26 cellular contexts compared by ENCODE assay signal in genomic region chr12:95625012-95625411, GRCh38.
DNase-seq lines count a peak whose midpoint lies in the region; ATAC-seq and TF ChIP-seq lines count a peak whose summit lies in the region.
"Had no signal": no experiment of that assay in that cellular context is flagged by ENCODE, and none has a peak within 500 bp of the region (broad histone marks: within the 10 kb centered on the region; RNA-seq: fewer than 3 reads in every experiment).

No MANE protein-coding gene starts in this region.

- no peak overlapping the region for H2BK5ac ChIP-seq in neuronal stem cell (ENCODE audit: low read length)

- H3K36me3 Mint-ChIP-seq in GM23338 (ENCODE audit: low read depth): no peaks in the 10 kb centered on the region; the same call in 2 of the 3 replicates
- H3K36me3 Mint-ChIP-seq in activated T-cell treated with anti-CD3 and anti-CD28 coated beads, Interleukin-2, amount 50 U/mL, for 4 hours (ENCODE audit: insufficient read depth): no peaks in the 10 kb centered on the region
- H3K36me3 Mint-ChIP-seq: activated naive CD4-positive, alpha-beta T cell treated with anti-CD3 and anti-CD28 coated beads, Interleukin-2, amount 50 U/mL, for 24 hours; naive thymus-derived CD8-positive, alpha-beta T cell had no signal

- no peak overlapping the region for H3K23ac ChIP-seq in neuronal stem cell (ENCODE audit: low read depth, low read length, poor library complexity)

- no peaks in the 10 kb centered on the region for H3K36me3 ChIP-seq in GM23338 (ENCODE audit: insufficient read depth)
- H3K36me3 ChIP-seq in SJSA1: no peaks in the 10 kb centered on the region
- H3K36me3 ChIP-seq in gastroesophageal sphincter: no peaks in the 10 kb centered on the region
- no peaks in the 10 kb centered on the region for H3K36me3 ChIP-seq in neuronal stem cell (replicated peaks in 1 of 2; ENCODE audit: control insufficient read depth in 2 of 2, insufficient read depth in 2 of 2, low read length in 2 of 2)
- H3K36me3 ChIP-seq in uterus: no peaks in the 10 kb centered on the region
- H3K36me3 ChIP-seq: BLaER1 treated with 17β-estradiol and CSF1 and Interleukin-3, amounts not matched to agents 10 nM and 100 nM; upper lobe of right lung had no signal

- H3K9me3 Mint-ChIP-seq in GM23338: no peaks in the 10 kb centered on the region; the same call in 2 of the 3 replicates
- H3K9me3 Mint-ChIP-seq in activated T-cell treated with anti-CD3 and anti-CD28 coated beads, Interleukin-2, amount 50 U/mL, for 4 hours: no peaks in the 10 kb centered on the region
- H3K9me3 Mint-ChIP-seq: activated CD4-positive, alpha-beta memory T cell treated with anti-CD3 and anti-CD28 coated beads, Interleukin-2, amount 10 ng/mL, durations not matched to agents 7 days and 5 days; activated naive CD4-positive, alpha-beta T cell treated with anti-CD3 and anti-CD28 coated beads, Interleukin-2, amount 50 U/mL, for 24 hours; activated T-helper 17 cell treated with anti-CD3 and anti-CD28 coated beads, Interleukin-2, amount 50 U/mL, for 72 hours; naive thymus-derived CD8-positive, alpha-beta T cell had no signal

- no peaks in the 10 kb centered on the region for H3K9me2 ChIP-seq in GM23338 (ENCODE audit: insufficient read depth)

- H4K20me1 ChIP-seq in GM23338 (replicated peaks; ENCODE audit: insufficient read depth): no peaks in the 10 kb centered on the region
- H4K20me1 ChIP-seq: BLaER1 treated with 17β-estradiol and CSF1 and Interleukin-3, amounts not matched to agents 10 nM and 100 nM had no signal

- peaks cover 18% of the 10 kb centered on the region; the same call in 2 of the 3 replicates for H3K4me1 Mint-ChIP-seq in GM23338
- no peaks in the 10 kb centered on the region for H3K4me1 Mint-ChIP-seq in activated T-cell treated with anti-CD3 and anti-CD28 coated beads, Interleukin-2, amount 50 U/mL, for 4 hours (ENCODE audit: low read depth)
- H3K4me1 Mint-ChIP-seq: activated CD4-positive, alpha-beta memory T cell treated with anti-CD3 and anti-CD28 coated beads, Interleukin-2, amount 10 ng/mL, durations not matched to agents 7 days and 5 days; activated naive CD4-positive, alpha-beta T cell treated with anti-CD3 and anti-CD28 coated beads, Interleukin-2, amount 50 U/mL, for 24 hours; activated T-helper 17 cell treated with anti-CD3 and anti-CD28 coated beads, Interleukin-2, amount 50 U/mL, for 72 hours had no signal

- H3K27ac ChIP-seq in GM23338 (ENCODE audit: low read depth) (peak overlapping the region; percentile 78; the same call in 1 of the 2 replicates), SJSA1 (peak overlapping the region; percentile 90), gastroesophageal sphincter (peak overlapping the region; percentile 72 to 85 (median 82)), neuronal stem cell (replicated peaks; ENCODE audit: low read length) (peak overlapping the region; percentile 78), uterus (no peak overlapping the region)
- H3K27ac ChIP-seq: BLaER1 treated with 17β-estradiol and CSF1 and Interleukin-3, amounts not matched to agents 10 nM and 100 nM; upper lobe of right lung had no signal

- no peaks in the 10 kb centered on the region for H3F3A ChIP-seq in GM23338 (replicated peaks; ENCODE audit: low read depth)

- peak overlapping the region; percentile 39; the same call in 1 of the 2 replicates for H3K27ac Mint-ChIP-seq in GM23338
- H3K27ac Mint-ChIP-seq: activated CD4-positive, alpha-beta memory T cell treated with anti-CD3 and anti-CD28 coated beads, Interleukin-2, amount 10 ng/mL, durations not matched to agents 7 days and 5 days; activated naive CD4-positive, alpha-beta T cell treated with anti-CD3 and anti-CD28 coated beads, Interleukin-2, amount 50 U/mL, for 24 hours; activated T-helper 17 cell treated with anti-CD3 and anti-CD28 coated beads, Interleukin-2, amount 50 U/mL, for 72 hours; T-helper 17 cell had no signal

- H3K9ac ChIP-seq in neuronal stem cell (ENCODE audit: low read depth, low read length, poor library complexity): no peak overlapping the region
- H3K9ac ChIP-seq: BLaER1 treated with 17β-estradiol and CSF1 and Interleukin-3, amounts not matched to agents 10 nM and 100 nM had no signal

- TF ChIP-seq CTCF in GM23338 (conservative IDR thresholded peaks at IDR 0.05; ENCODE audit: low read depth in 2 of 2) (no peak), gastroesophageal sphincter (IDR thresholded peaks at IDR 0.05) (no peak), uterus (IDR thresholded peaks at IDR 0.05) (no peak)

- H3K4me3 Mint-ChIP-seq in GM23338: no peak overlapping the region
- no peak overlapping the region for H3K4me3 Mint-ChIP-seq in activated T-cell treated with anti-CD3 and anti-CD28 coated beads, Interleukin-2, amount 50 U/mL, for 4 hours
- H3K4me3 Mint-ChIP-seq: activated CD4-positive, alpha-beta memory T cell treated with anti-CD3 and anti-CD28 coated beads, Interleukin-2, amount 10 ng/mL, durations not matched to agents 7 days and 5 days; activated naive CD4-positive, alpha-beta T cell treated with anti-CD3 and anti-CD28 coated beads, Interleukin-2, amount 50 U/mL, for 24 hours; activated T-helper 17 cell treated with anti-CD3 and anti-CD28 coated beads, Interleukin-2, amount 50 U/mL, for 72 hours; naive thymus-derived CD8-positive, alpha-beta T cell; T-helper 17 cell had no signal

- ATAC-seq in GM23338: no peak
- ATAC-seq in gastroesophageal sphincter: no peak
- no peak for ATAC-seq in GM21526 (IDR thresholded peaks at IDR 0.05; ENCODE audit: low FRiP score, unreplicated experiment)
- ATAC-seq in activated T-cell treated with anti-CD3 and anti-CD28 coated beads, Interleukin-2, amount 50 U/mL, for 4 hours: no peak
- ATAC-seq: activated T-helper 17 cell treated with anti-CD3 and anti-CD28 coated beads, Interleukin-2, amount 50 U/mL, for 72 hours; naive thymus-derived CD8-positive, alpha-beta T cell; SK-N-SH treated with all-trans-retinoic acid at 6 μM for 48 hours; T-helper 17 cell; upper lobe of right lung had no signal

- no peak overlapping the region for H3K18ac ChIP-seq in neuronal stem cell (ENCODE audit: low read length)

- no peak overlapping the region for H2BK12ac ChIP-seq in neuronal stem cell (ENCODE audit: low read length)

- no peak for TF ChIP-seq EP300 in gastroesophageal sphincter (IDR thresholded peaks at IDR 0.05)

- H2BK15ac ChIP-seq in neuronal stem cell (ENCODE audit: low read length): no peak overlapping the region

- H3K79me1 ChIP-seq in neuronal stem cell (ENCODE audit: low read depth, low read length): no peaks in the 10 kb centered on the region

- H3K4me3 ChIP-seq in GM23338 (no peak overlapping the region), SJSA1 (no peak overlapping the region), gastroesophageal sphincter (no peak overlapping the region), neuronal stem cell (ENCODE audit: low read length in 2 of 2) (no peak overlapping the region), uterus (no peak overlapping the region)
- H3K4me3 ChIP-seq: BLaER1 treated with 17β-estradiol and CSF1 and Interleukin-3, amounts not matched to agents 10 nM and 100 nM; upper lobe of right lung had no signal

- TF ChIP-seq POLR2A in gastroesophageal sphincter (IDR thresholded peaks at IDR 0.05) (no peak), uterus (IDR thresholded peaks at IDR 0.05) (no peak)

- intact Hi-C loops in uterus (cut with DNase I; ENCODE audit: low total_unique reads): no loop called here

- H2AK5ac ChIP-seq in neuronal stem cell (ENCODE audit: low read depth, low read length): no peak overlapping the region

- H3K4ac ChIP-seq in neuronal stem cell (ENCODE audit: low read length): no peak overlapping the region

- H2BK120ac ChIP-seq in neuronal stem cell (ENCODE audit: low read depth, low read length): no peak overlapping the region

- H3K9me3 ChIP-seq in SJSA1 (replicated peaks) (no peaks in the 10 kb centered on the region), gastroesophageal sphincter (no peaks in the 10 kb centered on the region), neuronal stem cell (replicated peaks in 1 of 2; ENCODE audit: control insufficient read depth in 2 of 2, insufficient read depth in 1 of 2, low read depth in 1 of 2, low read length in 2 of 2) (no peaks in the 10 kb centered on the region), uterus (no peaks in the 10 kb centered on the region)
- H3K9me3 ChIP-seq: BLaER1 treated with 17β-estradiol and CSF1 and Interleukin-3, amounts not matched to agents 10 nM and 100 nM; Caco-2; upper lobe of right lung had no signal

- no peak overlapping the region for H3K14ac ChIP-seq in neuronal stem cell (ENCODE audit: low read length)

- WGBS in gastroesophageal sphincter (ENCODE audit: low coverage in 1 of 2), 2 donors: 49 to 63% methylated on average over 4 of the region's 4 CpGs
- WGBS in neuronal stem cell (ENCODE audit: extremely low coverage in 2 of 2, insufficient read length in 2 of 2, insufficient replicate concordance in 1 of 2), 2 donors: no CpG with 5 or more reads among the region's 4 CpGs

- DNase-seq in GM23338 (ENCODE audit: low spot score) (no peak), SJSA1 (ENCODE audit: low read depth in 1 of 2, low spot score in 2 of 2) (peak in 1 of 2 experiments; percentile 26), neuronal stem cell (ENCODE audit: low spot score) (no peak), NOMO-1 treated with DMSO at 0.1 percent for 48 hours (lab: John Stamatoyannopoulos, UW; ENCODE audit: unreplicated experiment) (no peak), uterus (no peak)
- DNase-seq in activated T-cell treated with anti-CD3 and anti-CD28 coated beads, Interleukin-2, amount 50 U/mL, for 4 hours: no peak
- DNase-seq: activated CD4-positive, alpha-beta memory T cell treated with anti-CD3 and anti-CD28 coated beads, Interleukin-2, amount 10 ng/mL, durations not matched to agents 7 days and 5 days; activated CD4-positive, alpha-beta T cell treated with anti-CD3 and anti-CD28 coated beads for 1 hour; activated CD8-positive, alpha-beta memory T cell treated with anti-CD3 and anti-CD28 coated beads, Interleukin-2, amount 50 U/mL, for 48 hours; Caco-2; central memory CD4-positive, alpha-beta T cell; Karpas-422; naive thymus-derived CD8-positive, alpha-beta T cell; NCI-H1436 treated with DMSO at 0.1 percent for 48 hours; OCI-M1; retina; stimulated activated CD4-positive, alpha-beta T cell treated with anti-CD3 and anti-CD28 coated beads, Interleukin-4, amount 100 ng/mL, for 1 hour; substantia nigra; T-helper 17 cell; upper lobe of right lung had no signal

- H2AFZ ChIP-seq in GM23338 (no peak overlapping the region), neuronal stem cell (ENCODE audit: low read length) (no peak overlapping the region)

- no peak overlapping the region for H4K91ac ChIP-seq in neuronal stem cell (ENCODE audit: low read depth, low read length, poor library complexity)

- no peak overlapping the region for H4K8ac ChIP-seq in neuronal stem cell (ENCODE audit: low read depth, low read length)

- H3K27me3 ChIP-seq in GM23338 (ENCODE audit: insufficient read depth): no peaks in the 10 kb centered on the region
- no peaks in the 10 kb centered on the region for H3K27me3 ChIP-seq in SJSA1 (replicated peaks)
- H3K27me3 ChIP-seq in gastroesophageal sphincter: no peaks in the 10 kb centered on the region
- no peaks in the 10 kb centered on the region for H3K27me3 ChIP-seq in neuronal stem cell (ENCODE audit: control insufficient read depth in 3 of 3, insufficient read depth in 3 of 3, low read depth in 1 of 3, low read length in 3 of 3)
- H3K27me3 ChIP-seq in uterus: no peaks in the 10 kb centered on the region
- H3K27me3 ChIP-seq: BLaER1 treated with 17β-estradiol and CSF1 and Interleukin-3, amounts not matched to agents 10 nM and 100 nM; upper lobe of right lung had no signal

- H3K4me1 ChIP-seq in GM23338 (ENCODE audit: insufficient read depth) (peaks cover 14% of the 10 kb centered on the region), SJSA1 (replicated peaks) (peaks cover 41% of the 10 kb centered on the region), gastroesophageal sphincter (peaks cover 4 to 18% (median 11%) of the 10 kb centered on the region in 3 donors), neuronal stem cell (ENCODE audit: control insufficient read depth in 2 of 2, insufficient read depth in 1 of 2, low read depth in 1 of 2, low read length in 2 of 2) (peaks cover 11 to 12% of the 10 kb centered on the region in 2 donors), uterus (no peaks in the 10 kb centered on the region)
- H3K4me1 ChIP-seq: upper lobe of right lung had no signal

- no peaks in the 10 kb centered on the region for H3K79me2 ChIP-seq in GM23338 (replicated peaks; ENCODE audit: insufficient read depth)

- peaks cover 5% of the 10 kb centered on the region for H3K27me3 Mint-ChIP-seq in GM23338 (ENCODE audit: insufficient read depth, low read depth, poor library complexity)
- peaks cover 2% of the 10 kb centered on the region for H3K27me3 Mint-ChIP-seq in activated T-cell treated with anti-CD3 and anti-CD28 coated beads, Interleukin-2, amount 50 U/mL, for 4 hours (ENCODE audit: low read depth)
- H3K27me3 Mint-ChIP-seq: activated naive CD4-positive, alpha-beta T cell treated with anti-CD3 and anti-CD28 coated beads, Interleukin-2, amount 50 U/mL, for 24 hours had no signal

- no peak overlapping the region for H3K4me2 ChIP-seq in GM23338
- H3K4me2 ChIP-seq in neuronal stem cell (ENCODE audit: insufficient read depth, low read length, poor library complexity, severe bottlenecking): no peak overlapping the region
- H3K4me2 ChIP-seq: BLaER1 treated with 17β-estradiol and CSF1 and Interleukin-3, amounts not matched to agents 10 nM and 100 nM had no signal

Comparison
In these comparisons a context has a peak if more than half of its experiments do, and no peak if none do; other contexts are left out.
1. H3K27ac ChIP-seq: peak in GM23338 (single experiment), SJSA1 (single experiment), gastroesophageal sphincter (4 of 4) and neuronal stem cell (single experiment); none in uterus (0 of 2).